1 cellular context compared by ENCODE assay signal in genomic region chr4:8493484-8493883, GRCh38.
TF ChIP-seq lines count a peak whose summit lies in the region.

No MANE protein-coding gene starts in this region.

TF ChIP-seq in HepG2, 621 proteins besides CTCF, POLR2A, EP300 and RAD21:
- TF ChIP-seq MYC (CRISPR knock-in tag; IDR thresholded peaks at IDR 0.05; ENCODE audit: borderline replicate concordance) (no peak), ZNF234 (CRISPR knock-in tag; conservative IDR thresholded peaks at IDR 0.05) (no peak), ZNF841 (CRISPR knock-in tag; IDR thresholded peaks at IDR 0.05; ENCODE audit: borderline replicate concordance) (no peak), GATAD2A (CRISPR knock-in tag; IDR thresholded peaks at IDR 0.05) (no peak), HOMEZ (CRISPR knock-in tag; IDR thresholded peaks at IDR 0.05; ENCODE audit: low read depth) (no peak), ZNF292 (CRISPR knock-in tag; IDR thresholded peaks at IDR 0.05; ENCODE audit: borderline replicate concordance, low read depth) (no peak), ADNP (CRISPR knock-in tag; IDR thresholded peaks at IDR 0.05) (no peak), AKAP8 (CRISPR knock-in tag; IDR thresholded peaks at IDR 0.05) (no peak), ZNF564 (CRISPR knock-in tag; IDR thresholded peaks at IDR 0.05) (no peak), SALL1 (CRISPR knock-in tag; IDR thresholded peaks at IDR 0.05) (no peak), ZC3H4 (CRISPR knock-in tag; IDR thresholded peaks at IDR 0.05; ENCODE audit: borderline replicate concordance) (no peak), ZNF180 (CRISPR knock-in tag; IDR thresholded peaks at IDR 0.05; ENCODE audit: borderline replicate concordance, low read depth) (no peak), RARG (CRISPR knock-in tag; IDR thresholded peaks at IDR 0.05; ENCODE audit: low read depth) (no peak), ZFP36 (IDR thresholded peaks at IDR 0.05; ENCODE audit: borderline replicate concordance, low read depth, low read length, partially characterized antibody) (no peak), ZNF331 (CRISPR knock-in tag; IDR thresholded peaks at IDR 0.05) (no peak)
